Comparison of ENCODE assay signal across 17 cellular contexts in genomic region chr20:693786-694185, GRCh38. TPM values are rescaled to one million over a fixed set of nuclear protein-coding genes. Genes with fewer than 3 reads are reported as not detected.
"Had no signal": no experiment of that assay in that cellular context is flagged by ENCODE, and none has a peak within 500 bp of the region (broad histone marks: within the 10 kb centered on the region; RNA-seq: fewer than 3 reads in every experiment).

No MANE protein-coding gene starts in this region.

RNA-seq across cellular contexts. Expression of gene SCRT2, which starts 18.2 kb away (rescaled TPM):
- total RNA-seq: myocyte; naive thymus-derived CD8-positive, alpha-beta T cell; natural killer cell treated with Interleukin-12 subunit alpha and Interleukin-12 subunit beta and Interleukin-15 and Interleukin-18, amount 100 ng/mL, for 72 hours; omental fat pad; osteocyte; posterior vena cava; pulmonary artery endothelial cell; right atrium auricular region; smooth muscle cell; stomach; subcutaneous adipose tissue; thoracic aorta; thyroid gland; tibial nerve; upper lobe of left lung; urinary bladder; uterus had no signal
- polyA plus RNA-seq: naive thymus-derived CD8-positive, alpha-beta T cell; smooth muscle cell; stomach; urinary bladder had no signal
